Comparison of ENCODE assay signal across 1 cellular context in the genomic region with DNA sequence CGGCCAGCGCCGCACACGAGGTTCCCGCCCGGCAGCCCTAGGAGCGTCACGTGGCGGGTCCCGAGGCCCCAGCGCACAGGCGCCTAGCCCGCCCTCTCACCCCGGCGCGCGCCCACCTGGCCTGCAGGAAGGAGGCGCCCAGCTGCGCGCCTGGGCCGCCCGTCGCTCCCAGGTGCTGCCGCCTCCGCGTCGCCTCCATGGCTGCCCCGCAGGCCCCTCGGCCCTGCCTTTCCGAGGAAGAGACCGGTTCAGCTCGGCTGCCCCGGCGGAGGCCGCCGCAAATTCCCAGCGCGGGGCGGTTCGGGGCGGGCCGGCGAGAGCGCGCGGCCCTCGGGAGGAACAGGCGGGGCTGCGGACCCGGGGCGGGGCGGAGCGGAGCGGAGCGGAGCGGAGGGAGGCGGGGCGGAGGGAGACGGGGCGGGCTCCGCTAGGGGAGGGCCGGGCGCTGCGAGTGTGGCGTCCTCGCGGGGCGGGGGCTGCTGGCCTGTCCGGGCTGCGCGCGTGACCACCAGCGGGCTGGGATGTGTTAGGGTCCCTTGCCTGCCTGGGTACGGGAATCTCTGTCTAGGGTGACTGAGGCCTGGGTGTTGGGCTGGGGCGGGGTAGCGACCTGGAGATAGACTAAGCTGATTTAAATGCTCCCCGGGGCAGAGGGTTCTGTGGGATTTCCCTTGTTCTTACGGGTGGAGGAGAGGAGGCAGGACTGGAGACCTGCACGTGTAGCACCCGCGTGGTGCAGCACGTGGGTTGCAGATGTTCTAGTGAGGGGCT.
TF ChIP-seq lines count a peak whose summit lies in the region.

A gene (minus strand): TSS at position 343 of the 771 bp plus-strand sequence. CDS start 144 bp downstream, at position 199.

TF ChIP-seq in HepG2, 621 proteins besides CTCF, POLR2A, EP300 and RAD21 (continued from another document and continues in another):
- TF ChIP-seq, protein P1, sequence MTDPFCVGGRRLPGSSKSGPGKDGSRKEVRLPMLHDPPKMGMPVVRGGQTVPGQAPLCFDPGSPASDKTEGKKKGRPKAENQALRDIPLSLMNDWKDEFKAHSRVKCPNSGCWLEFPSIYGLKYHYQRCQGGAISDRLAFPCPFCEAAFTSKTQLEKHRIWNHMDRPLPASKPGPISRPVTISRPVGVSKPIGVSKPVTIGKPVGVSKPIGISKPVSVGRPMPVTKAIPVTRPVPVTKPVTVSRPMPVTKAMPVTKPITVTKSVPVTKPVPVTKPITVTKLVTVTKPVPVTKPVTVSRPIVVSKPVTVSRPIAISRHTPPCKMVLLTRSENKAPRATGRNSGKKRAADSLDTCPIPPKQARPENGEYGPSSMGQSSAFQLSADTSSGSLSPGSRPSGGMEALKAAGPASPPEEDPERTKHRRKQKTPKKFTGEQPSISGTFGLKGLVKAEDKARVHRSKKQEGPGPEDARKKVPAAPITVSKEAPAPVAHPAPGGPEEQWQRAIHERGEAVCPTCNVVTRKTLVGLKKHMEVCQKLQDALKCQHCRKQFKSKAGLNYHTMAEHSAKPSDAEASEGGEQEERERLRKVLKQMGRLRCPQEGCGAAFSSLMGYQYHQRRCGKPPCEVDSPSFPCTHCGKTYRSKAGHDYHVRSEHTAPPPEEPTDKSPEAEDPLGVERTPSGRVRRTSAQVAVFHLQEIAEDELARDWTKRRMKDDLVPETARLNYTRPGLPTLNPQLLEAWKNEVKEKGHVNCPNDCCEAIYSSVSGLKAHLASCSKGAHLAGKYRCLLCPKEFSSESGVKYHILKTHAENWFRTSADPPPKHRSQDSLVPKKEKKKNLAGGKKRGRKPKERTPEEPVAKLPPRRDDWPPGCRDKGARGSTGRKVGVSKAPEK (CRISPR knock-in tag; IDR thresholded peaks at IDR 0.05; ENCODE audit: borderline replicate concordance) = no peak
- TF ChIP-seq ZFY (CRISPR knock-in tag; IDR thresholded peaks at IDR 0.05) (peak; percentile 96), TSC22D2 (CRISPR knock-in tag; IDR thresholded peaks at IDR 0.05; ENCODE audit: borderline replicate concordance) (no peak; the same call in 1 of the 2 replicates), SP1 (IDR thresholded peaks at IDR 0.05) (no peak), SP1 (CRISPR knock-in tag; IDR thresholded peaks at IDR 0.05) (peak; percentile 9; the same call in 1 of the 2 replicates), ZNF83 (CRISPR knock-in tag; IDR thresholded peaks at IDR 0.05; ENCODE audit: borderline replicate concordance) (peak; percentile 8), FOSL1 (CRISPR knock-in tag; IDR thresholded peaks at IDR 0.05; ENCODE audit: borderline replicate concordance) (no peak), ONECUT2 (CRISPR knock-in tag; IDR thresholded peaks at IDR 0.05) (peak; percentile 52; the same call in 1 of the 2 replicates), ZNF577 (CRISPR knock-in tag; IDR thresholded peaks at IDR 0.05; ENCODE audit: borderline replicate concordance, low read depth) (0 out of 2 replicates have a peak, but pooled peaks have one; percentile 41), ZNF451 (CRISPR knock-in tag; IDR thresholded peaks at IDR 0.05) (peak; percentile 86; the same call in 1 of the 2 replicates), SMARCE1 (IDR thresholded peaks at IDR 0.05; ENCODE audit: borderline replicate concordance) (no peak), NFATC3 (CRISPR knock-in tag; IDR thresholded peaks at IDR 0.05) (no peak), ZNF143 (CRISPR knock-in tag; IDR thresholded peaks at IDR 0.05) (peak; percentile 31; the same call in 1 of the 2 replicates), TOE1 (CRISPR knock-in tag; IDR thresholded peaks at IDR 0.05) (peak; percentile 83; the same call in 1 of the 2 replicates), MLLT10 (CRISPR knock-in tag; IDR thresholded peaks at IDR 0.05) (no peak), FOXA1 (IDR thresholded peaks at IDR 0.05) (no peak), FOXA1 (CRISPR knock-in tag; IDR thresholded peaks at IDR 0.05) (no peak), SALL2 (CRISPR knock-in tag; IDR thresholded peaks at IDR 0.05) (peak; percentile 82), ZNF782 (CRISPR knock-in tag; IDR thresholded peaks at IDR 0.05; ENCODE audit: borderline replicate concordance) (no peak; the same call in 1 of the 2 replicates), XRCC5 (optimal IDR thresholded peaks at IDR 0.05; ENCODE audit: low read length) (peak; percentile 35), MAFK (conservative IDR thresholded peaks at IDR 0.05 in 1 of 2, IDR thresholded peaks at IDR 0.05 in 1 of 2; ENCODE audit: low read length in 2 of 2) (no peak), ZKSCAN5 (CRISPR knock-in tag; IDR thresholded peaks at IDR 0.05) (no peak), ETV5 (CRISPR knock-in tag; IDR thresholded peaks at IDR 0.05; ENCODE audit: borderline replicate concordance) (peak; percentile 47; the same call in 1 of the 2 replicates), NCOA2 (CRISPR knock-in tag; IDR thresholded peaks at IDR 0.05) (peak; percentile 22; the same call in 1 of the 2 replicates), EED (CRISPR knock-in tag; IDR thresholded peaks at IDR 0.05) (no peak; the same call in none of the 2 replicates), CEBPG (CRISPR knock-in tag; IDR thresholded peaks at IDR 0.05) (no peak), SP2 (CRISPR knock-in tag; IDR thresholded peaks at IDR 0.05) (peak; percentile 8; the same call in 1 of the 2 replicates), PCBP2 (optimal IDR thresholded peaks at IDR 0.05; ENCODE audit: low read depth, low read length, poor library complexity, severe bottlenecking) (no peak), KMT2A (CRISPR knock-in tag; IDR thresholded peaks at IDR 0.05) (no peak; the same call in 1 of the 2 replicates), IKZF4 (CRISPR knock-in tag; IDR thresholded peaks at IDR 0.05; ENCODE audit: borderline replicate concordance, low read depth, not compliant biosample characterization) (peak; percentile 87), CEBPB (IDR thresholded peaks at IDR 0.05; ENCODE audit: borderline replicate concordance, low read depth, low read length) (no peak)
- TF ChIP-seq, protein P2, sequence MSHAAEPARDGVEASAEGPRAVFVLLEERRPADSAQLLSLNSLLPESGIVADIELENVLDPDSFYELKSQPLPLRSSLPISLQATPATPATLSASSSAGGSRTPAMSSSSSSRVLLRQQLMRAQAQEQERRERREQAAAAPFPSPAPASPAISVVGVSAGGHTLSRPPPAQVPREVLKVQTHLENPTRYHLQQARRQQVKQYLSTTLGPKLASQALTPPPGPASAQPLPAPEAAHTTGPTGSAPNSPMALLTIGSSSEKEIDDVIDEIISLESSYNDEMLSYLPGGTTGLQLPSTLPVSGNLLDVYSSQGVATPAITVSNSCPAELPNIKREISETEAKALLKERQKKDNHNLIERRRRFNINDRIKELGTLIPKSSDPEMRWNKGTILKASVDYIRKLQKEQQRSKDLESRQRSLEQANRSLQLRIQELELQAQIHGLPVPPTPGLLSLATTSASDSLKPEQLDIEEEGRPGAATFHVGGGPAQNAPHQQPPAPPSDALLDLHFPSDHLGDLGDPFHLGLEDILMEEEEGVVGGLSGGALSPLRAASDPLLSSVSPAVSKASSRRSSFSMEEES (CRISPR knock-in tag; IDR thresholded peaks at IDR 0.05) = peak; percentile 60; the same call in 1 of the 2 replicates
- TF ChIP-seq, protein P3, sequence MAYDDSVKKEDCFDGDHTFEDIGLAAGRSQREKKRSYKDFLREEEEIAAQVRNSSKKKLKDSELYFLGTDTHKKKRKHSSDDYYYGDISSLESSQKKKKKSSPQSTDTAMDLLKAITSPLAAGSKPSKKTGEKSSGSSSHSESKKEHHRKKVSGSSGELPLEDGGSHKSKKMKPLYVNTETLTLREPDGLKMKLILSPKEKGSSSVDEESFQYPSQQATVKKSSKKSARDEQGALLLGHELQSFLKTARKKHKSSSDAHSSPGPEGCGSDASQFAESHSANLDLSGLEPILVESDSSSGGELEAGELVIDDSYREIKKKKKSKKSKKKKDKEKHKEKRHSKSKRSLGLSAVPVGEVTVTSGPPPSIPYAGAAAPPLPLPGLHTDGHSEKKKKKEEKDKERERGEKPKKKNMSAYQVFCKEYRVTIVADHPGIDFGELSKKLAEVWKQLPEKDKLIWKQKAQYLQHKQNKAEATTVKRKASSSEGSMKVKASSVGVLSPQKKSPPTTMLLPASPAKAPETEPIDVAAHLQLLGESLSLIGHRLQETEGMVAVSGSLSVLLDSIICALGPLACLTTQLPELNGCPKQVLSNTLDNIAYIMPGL (CRISPR knock-in tag; IDR thresholded peaks at IDR 0.05; ENCODE audit: borderline replicate concordance in 1 of 2, low read depth in 1 of 2) = peak; percentile 29 to 53; a peak in 2 of 4 replicates
- TF ChIP-seq, protein P4, sequence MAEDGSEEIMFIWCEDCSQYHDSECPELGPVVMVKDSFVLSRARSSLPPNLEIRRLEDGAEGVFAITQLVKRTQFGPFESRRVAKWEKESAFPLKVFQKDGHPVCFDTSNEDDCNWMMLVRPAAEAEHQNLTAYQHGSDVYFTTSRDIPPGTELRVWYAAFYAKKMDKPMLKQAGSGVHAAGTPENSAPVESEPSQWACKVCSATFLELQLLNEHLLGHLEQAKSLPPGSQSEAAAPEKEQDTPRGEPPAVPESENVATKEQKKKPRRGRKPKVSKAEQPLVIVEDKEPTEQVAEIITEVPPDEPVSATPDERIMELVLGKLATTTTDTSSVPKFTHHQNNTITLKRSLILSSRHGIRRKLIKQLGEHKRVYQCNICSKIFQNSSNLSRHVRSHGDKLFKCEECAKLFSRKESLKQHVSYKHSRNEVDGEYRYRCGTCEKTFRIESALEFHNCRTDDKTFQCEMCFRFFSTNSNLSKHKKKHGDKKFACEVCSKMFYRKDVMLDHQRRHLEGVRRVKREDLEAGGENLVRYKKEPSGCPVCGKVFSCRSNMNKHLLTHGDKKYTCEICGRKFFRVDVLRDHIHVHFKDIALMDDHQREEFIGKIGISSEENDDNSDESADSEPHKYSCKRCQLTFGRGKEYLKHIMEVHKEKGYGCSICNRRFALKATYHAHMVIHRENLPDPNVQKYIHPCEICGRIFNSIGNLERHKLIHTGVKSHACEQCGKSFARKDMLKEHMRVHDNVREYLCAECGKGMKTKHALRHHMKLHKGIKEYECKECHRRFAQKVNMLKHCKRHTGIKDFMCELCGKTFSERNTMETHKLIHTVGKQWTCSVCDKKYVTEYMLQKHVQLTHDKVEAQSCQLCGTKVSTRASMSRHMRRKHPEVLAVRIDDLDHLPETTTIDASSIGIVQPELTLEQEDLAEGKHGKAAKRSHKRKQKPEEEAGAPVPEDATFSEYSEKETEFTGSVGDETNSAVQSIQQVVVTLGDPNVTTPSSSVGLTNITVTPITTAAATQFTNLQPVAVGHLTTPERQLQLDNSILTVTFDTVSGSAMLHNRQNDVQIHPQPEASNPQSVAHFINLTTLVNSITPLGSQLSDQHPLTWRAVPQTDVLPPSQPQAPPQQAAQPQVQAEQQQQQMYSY (CRISPR knock-in tag; IDR thresholded peaks at IDR 0.05) = peak; percentile 66
- TF ChIP-seq, protein P5, sequence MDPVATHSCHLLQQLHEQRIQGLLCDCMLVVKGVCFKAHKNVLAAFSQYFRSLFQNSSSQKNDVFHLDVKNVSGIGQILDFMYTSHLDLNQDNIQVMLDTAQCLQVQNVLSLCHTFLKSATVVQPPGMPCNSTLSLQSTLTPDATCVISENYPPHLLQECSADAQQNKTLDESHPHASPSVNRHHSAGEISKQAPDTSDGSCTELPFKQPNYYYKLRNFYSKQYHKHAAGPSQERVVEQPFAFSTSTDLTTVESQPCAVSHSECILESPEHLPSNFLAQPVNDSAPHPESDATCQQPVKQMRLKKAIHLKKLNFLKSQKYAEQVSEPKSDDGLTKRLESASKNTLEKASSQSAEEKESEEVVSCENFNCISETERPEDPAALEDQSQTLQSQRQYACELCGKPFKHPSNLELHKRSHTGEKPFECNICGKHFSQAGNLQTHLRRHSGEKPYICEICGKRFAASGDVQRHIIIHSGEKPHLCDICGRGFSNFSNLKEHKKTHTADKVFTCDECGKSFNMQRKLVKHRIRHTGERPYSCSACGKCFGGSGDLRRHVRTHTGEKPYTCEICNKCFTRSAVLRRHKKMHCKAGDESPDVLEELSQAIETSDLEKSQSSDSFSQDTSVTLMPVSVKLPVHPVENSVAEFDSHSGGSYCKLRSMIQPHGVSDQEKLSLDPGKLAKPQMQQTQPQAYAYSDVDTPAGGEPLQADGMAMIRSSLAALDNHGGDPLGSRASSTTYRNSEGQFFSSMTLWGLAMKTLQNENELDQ (CRISPR knock-in tag; IDR thresholded peaks at IDR 0.05; ENCODE audit: borderline replicate concordance) = no peak
- TF ChIP-seq, protein P6, sequence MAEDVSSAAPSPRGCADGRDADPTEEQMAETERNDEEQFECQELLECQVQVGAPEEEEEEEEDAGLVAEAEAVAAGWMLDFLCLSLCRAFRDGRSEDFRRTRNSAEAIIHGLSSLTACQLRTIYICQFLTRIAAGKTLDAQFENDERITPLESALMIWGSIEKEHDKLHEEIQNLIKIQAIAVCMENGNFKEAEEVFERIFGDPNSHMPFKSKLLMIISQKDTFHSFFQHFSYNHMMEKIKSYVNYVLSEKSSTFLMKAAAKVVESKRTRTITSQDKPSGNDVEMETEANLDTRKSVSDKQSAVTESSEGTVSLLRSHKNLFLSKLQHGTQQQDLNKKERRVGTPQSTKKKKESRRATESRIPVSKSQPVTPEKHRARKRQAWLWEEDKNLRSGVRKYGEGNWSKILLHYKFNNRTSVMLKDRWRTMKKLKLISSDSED (CRISPR knock-in tag; IDR thresholded peaks at IDR 0.05) = 0 out of 2 replicates have a peak, but pooled peaks have one; percentile 3
- TF ChIP-seq, protein P7, sequence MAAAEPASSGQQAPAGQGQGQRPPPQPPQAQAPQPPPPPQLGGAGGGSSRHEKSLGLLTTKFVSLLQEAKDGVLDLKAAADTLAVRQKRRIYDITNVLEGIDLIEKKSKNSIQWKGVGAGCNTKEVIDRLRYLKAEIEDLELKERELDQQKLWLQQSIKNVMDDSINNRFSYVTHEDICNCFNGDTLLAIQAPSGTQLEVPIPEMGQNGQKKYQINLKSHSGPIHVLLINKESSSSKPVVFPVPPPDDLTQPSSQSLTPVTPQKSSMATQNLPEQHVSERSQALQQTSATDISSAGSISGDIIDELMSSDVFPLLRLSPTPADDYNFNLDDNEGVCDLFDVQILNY (CRISPR knock-in tag; conservative IDR thresholded peaks at IDR 0.05) = peak; percentile 83
- TF ChIP-seq, protein P8, sequence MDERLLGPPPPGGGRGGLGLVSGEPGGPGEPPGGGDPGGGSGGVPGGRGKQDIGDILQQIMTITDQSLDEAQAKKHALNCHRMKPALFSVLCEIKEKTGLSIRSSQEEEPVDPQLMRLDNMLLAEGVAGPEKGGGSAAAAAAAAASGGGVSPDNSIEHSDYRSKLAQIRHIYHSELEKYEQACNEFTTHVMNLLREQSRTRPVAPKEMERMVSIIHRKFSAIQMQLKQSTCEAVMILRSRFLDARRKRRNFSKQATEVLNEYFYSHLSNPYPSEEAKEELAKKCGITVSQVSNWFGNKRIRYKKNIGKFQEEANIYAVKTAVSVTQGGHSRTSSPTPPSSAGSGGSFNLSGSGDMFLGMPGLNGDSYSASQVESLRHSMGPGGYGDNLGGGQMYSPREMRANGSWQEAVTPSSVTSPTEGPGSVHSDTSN (CRISPR knock-in tag; IDR thresholded peaks at IDR 0.05) = no peak
- TF ChIP-seq, protein P9, sequence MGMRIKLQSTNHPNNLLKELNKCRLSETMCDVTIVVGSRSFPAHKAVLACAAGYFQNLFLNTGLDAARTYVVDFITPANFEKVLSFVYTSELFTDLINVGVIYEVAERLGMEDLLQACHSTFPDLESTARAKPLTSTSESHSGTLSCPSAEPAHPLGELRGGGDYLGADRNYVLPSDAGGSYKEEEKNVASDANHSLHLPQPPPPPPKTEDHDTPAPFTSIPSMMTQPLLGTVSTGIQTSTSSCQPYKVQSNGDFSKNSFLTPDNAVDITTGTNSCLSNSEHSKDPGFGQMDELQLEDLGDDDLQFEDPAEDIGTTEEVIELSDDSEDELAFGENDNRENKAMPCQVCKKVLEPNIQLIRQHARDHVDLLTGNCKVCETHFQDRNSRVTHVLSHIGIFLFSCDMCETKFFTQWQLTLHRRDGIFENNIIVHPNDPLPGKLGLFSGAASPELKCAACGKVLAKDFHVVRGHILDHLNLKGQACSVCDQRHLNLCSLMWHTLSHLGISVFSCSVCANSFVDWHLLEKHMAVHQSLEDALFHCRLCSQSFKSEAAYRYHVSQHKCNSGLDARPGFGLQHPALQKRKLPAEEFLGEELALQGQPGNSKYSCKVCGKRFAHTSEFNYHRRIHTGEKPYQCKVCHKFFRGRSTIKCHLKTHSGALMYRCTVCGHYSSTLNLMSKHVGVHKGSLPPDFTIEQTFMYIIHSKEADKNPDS (CRISPR knock-in tag; IDR thresholded peaks at IDR 0.05) = 0 out of 2 replicates have a peak, but pooled peaks have one; percentile 3
